7 cellular contexts compared by ENCODE assay signal in the genomic region with DNA sequence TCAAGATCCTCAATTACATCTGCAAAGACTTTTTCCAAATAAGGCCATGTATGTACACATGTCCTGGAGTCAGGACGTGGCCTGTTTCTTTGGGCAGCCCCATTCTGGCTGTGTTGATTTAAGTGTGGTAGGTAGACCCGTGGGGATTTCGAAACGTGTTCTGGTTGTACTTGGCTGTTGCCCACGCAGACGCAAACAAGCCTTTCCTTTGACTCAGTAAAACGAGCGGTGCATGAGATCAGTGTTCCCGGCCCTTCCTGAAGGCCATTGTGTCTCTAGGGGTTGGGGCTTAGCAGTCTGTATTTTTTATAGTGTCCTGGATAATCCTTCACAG.
A peak's percentile ranks its signal among the peaks of the same experiment; 100 is the strongest.
DNase-seq lines count a peak whose midpoint lies in the region; ATAC-seq and TF ChIP-seq lines count a peak whose summit lies in the region.

No MANE protein-coding gene starts in this region.

- H3K4me3 Mint-ChIP-seq in H9 (no peak overlapping the region), T-helper 17 cell (peak overlapping the region; percentile 58)

- no peaks in the 10 kb centered on the region for H4K20me1 ChIP-seq in H9 (ENCODE audit: control insufficient read depth, insufficient read depth, insufficient read length)

- H3K9me3 ChIP-seq in H9 (ENCODE audit: control insufficient read depth, low read depth, low read length) (no peaks in the 10 kb centered on the region), T-helper 17 cell (ENCODE audit: control insufficient read depth, low read length, poor library complexity, severe bottlenecking) (no peaks in the 10 kb centered on the region), stomach smooth muscle (ENCODE audit: control insufficient read depth in 2 of 2, low read length in 2 of 2) (no peaks in the 10 kb centered on the region)

- no peak for TF ChIP-seq CTCF in H9 (conservative IDR thresholded peaks at IDR 0.05)

- H3K9ac ChIP-seq in H9 (ENCODE audit: extremely low read depth, insufficient read length, low read length) (no peak overlapping the region), stomach smooth muscle (ENCODE audit: low read length in 2 of 2) (peak overlapping the region; percentile 44 to 47)

- H2BK120ac ChIP-seq in H9 (ENCODE audit: low read depth, low read length, poor library complexity, severe bottlenecking) = no peak overlapping the region

- H3K18ac ChIP-seq in H9 (ENCODE audit: insufficient read length, low read depth, low read length) = no peak overlapping the region

- no peak overlapping the region for H3K23ac ChIP-seq in H9 (ENCODE audit: insufficient read length, low read depth, low read length)

- H3K14ac ChIP-seq in H9 (ENCODE audit: insufficient read depth, low read length) = no peak overlapping the region

- no peak for DNase-seq in H9
- no peak for DNase-seq in T-helper 17 cell
- peak; percentile 75 for DNase-seq in left cardiac atrium
- DNase-seq in stimulated activated CD8-positive, alpha-beta memory T cell treated with anti-CD3 and anti-CD28 coated beads, Interleukin-4, amount 100 ng/mL, for 48 hours = no peak

- H3T11ph ChIP-seq in H9 (ENCODE audit: low read length) = no peak overlapping the region

- H4K8ac ChIP-seq in H9 (replicated peaks; ENCODE audit: insufficient read length, low read depth, low read length) = no peak overlapping the region

- H3K36me3 ChIP-seq in stomach smooth muscle (ENCODE audit: control insufficient read depth in 2 of 2, insufficient read depth in 2 of 2, low read length in 2 of 2) = peaks cover 26 to 31% of the 10 kb centered on the region in 2 donors

- H2BK12ac ChIP-seq in H9 (ENCODE audit: insufficient read length, low read depth, low read length) = no peak overlapping the region

- H3K36me3 Mint-ChIP-seq in H9 (ENCODE audit: insufficient read depth in 1 of 3, low read depth in 3 of 3) = peaks cover 13 to 24% (median 23%) of the 10 kb centered on the region in 3 experiments; a peak in 6 of 7 replicates
- peaks cover 4% of the 10 kb centered on the region for H3K36me3 Mint-ChIP-seq in T-helper 17 cell (ENCODE audit: low read depth)

- H2AFZ ChIP-seq in H9 (ENCODE audit: low read length) = no peak overlapping the region

- no peak overlapping the region for H2BK20ac ChIP-seq in H9 (ENCODE audit: low read depth, low read length, poor library complexity, severe bottlenecking)

- intact Hi-C loops in left cardiac atrium (cut with DNase I) = loop anchor here in 1 of 2 donors (10.0 kb wide), 1 partner anchor 123 kb away; no protein-coding TSS in a partner anchor

- no peaks in the 10 kb centered on the region for H3K79me1 ChIP-seq in H9 (ENCODE audit: insufficient read depth, low read depth, low read length, poor library complexity, severe bottlenecking)

- no peak overlapping the region for H2BK5ac ChIP-seq in H9 (ENCODE audit: insufficient read length, low read length)

- no peak overlapping the region for H4K91ac ChIP-seq in H9 (ENCODE audit: insufficient read length, low read depth, low read length)

- WGBS in H9 (ENCODE audit: extremely low coverage, insufficient read length, low lambda C conversion rate) = no CpG with 5 or more reads among the region's 9 CpGs

- H3K4me1 ChIP-seq in H9 (ENCODE audit: insufficient read depth, low read length) (no peaks in the 10 kb centered on the region), stomach smooth muscle (ENCODE audit: control insufficient read depth, insufficient read depth, low read length) (peaks cover 18% of the 10 kb centered on the region)

- H3K27me3 Mint-ChIP-seq in H9 (ENCODE audit: low read depth) = no peaks in the 10 kb centered on the region
- H3K27me3 Mint-ChIP-seq in T-helper 17 cell = no peaks in the 10 kb centered on the region

- no peaks in the 10 kb centered on the region for H3K9me3 Mint-ChIP-seq in H9

- H2AK5ac ChIP-seq in H9 (ENCODE audit: insufficient read length, low read length) = no peak overlapping the region

- no peak overlapping the region for H4K5ac ChIP-seq in H9 (ENCODE audit: insufficient read length, low read depth, low read length)

- no peak overlapping the region for H2BK15ac ChIP-seq in H9 (ENCODE audit: low read depth, low read length)

- H3K4ac ChIP-seq in H9 (ENCODE audit: low read depth, low read length) = no peak overlapping the region

- no peak overlapping the region for H3K4me3 ChIP-seq in stomach smooth muscle (ENCODE audit: low read length in 2 of 2)

- H3K4me2 ChIP-seq in H9 (ENCODE audit: insufficient read depth, insufficient read length, low read length) = no peak overlapping the region

- H3K56ac ChIP-seq in H9 (ENCODE audit: insufficient read length, low read depth, low read length) = no peak overlapping the region

- H3K27ac ChIP-seq in H9 (ENCODE audit: insufficient read length, low read depth, low read length) (no peak overlapping the region), stomach smooth muscle (ENCODE audit: low read length) (peak overlapping the region; percentile 60)

- no peaks in the 10 kb centered on the region for H3K79me2 ChIP-seq in H9 (ENCODE audit: insufficient read depth, low read length)

- peaks cover 12 to 14% of the 10 kb centered on the region in 2 experiments for H3K4me1 Mint-ChIP-seq in H9
- peaks cover 43% of the 10 kb centered on the region for H3K4me1 Mint-ChIP-seq in T-helper 17 cell

- H3K23me2 ChIP-seq in H9 (ENCODE audit: insufficient read length, low read depth, low read length, poor library complexity, severe bottlenecking) = no peaks in the 10 kb centered on the region

- H3K27me3 ChIP-seq in H9 (ENCODE audit: insufficient read depth, low read length) (no peaks in the 10 kb centered on the region), stomach smooth muscle (ENCODE audit: control insufficient read depth in 1 of 2, insufficient read depth in 2 of 2, low read length in 2 of 2) (peaks cover under 1 to 2% of the 10 kb centered on the region in 2 donors)

- ATAC-seq in T-helper 17 cell (no peak), left cardiac atrium (peak; percentile 55 to 67), HG02885 (IDR thresholded peaks at IDR 0.05; ENCODE audit: poor library complexity, unreplicated experiment) (no peak), HG03521 (IDR thresholded peaks at IDR 0.05; ENCODE audit: unreplicated experiment) (no peak)

- H3K27ac Mint-ChIP-seq in H9 (peak overlapping the region in 2 of 3 experiments; percentile 65 to 81; a peak in 4 of 7 replicates), T-helper 17 cell (peak overlapping the region; percentile 94)

Comparison
In these comparisons a context has a peak if more than half of its experiments do, and no peak if none do; other contexts are left out.
1. ATAC-seq: peak in left cardiac atrium (2 of 2); none in T-helper 17 cell (single experiment), HG02885 (single experiment) and HG03521 (single experiment).